22 cellular contexts compared by ENCODE assay signal in the genomic region with DNA sequence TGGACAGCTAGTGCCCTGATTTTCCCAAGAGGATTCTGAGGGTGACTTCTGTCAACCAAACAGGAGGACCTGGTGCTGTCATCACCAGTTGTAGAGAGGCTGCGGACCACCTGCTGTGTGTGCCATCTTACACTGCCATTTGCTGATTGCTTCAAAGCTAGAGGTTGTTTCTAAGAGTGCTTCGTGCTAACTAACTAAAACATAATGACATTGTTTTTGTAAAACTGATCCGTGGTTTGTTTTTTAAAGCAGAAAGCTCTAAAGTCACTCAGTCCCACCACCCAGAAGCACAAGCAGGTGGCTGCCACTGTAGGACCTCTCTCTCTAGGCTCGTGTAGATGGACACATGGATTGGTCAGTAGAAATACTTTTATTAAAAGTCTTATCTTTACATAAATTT.
"Had no signal": no experiment of that assay in that cellular context is flagged by ENCODE, and none has a peak within 500 bp of the region (broad histone marks: within the 10 kb centered on the region; RNA-seq: fewer than 3 reads in every experiment).

No MANE protein-coding gene starts in this region.

- H3K9me3 Mint-ChIP-seq: activated CD4-positive, alpha-beta T cell treated with anti-CD3 and anti-CD28 coated beads, Interleukin-2, amount 10 ng/mL, durations not matched to agents 7 days and 5 days; activated naive CD8-positive, alpha-beta T cell treated with anti-CD3 and anti-CD28 coated beads, Interleukin-2, amount 10 ng/mL, durations not matched to agents 7 days and 5 days; nephron had no signal

- H3K4me3 ChIP-seq: heart right ventricle, thoracic aorta, upper lobe of right lung had no signal

- H3K9ac ChIP-seq: parathyroid adenoma had no signal

- H3K27me3 Mint-ChIP-seq: activated CD4-positive, alpha-beta T cell treated with anti-CD3 and anti-CD28 coated beads, Interleukin-2, amount 10 ng/mL, durations not matched to agents 7 days and 5 days; activated naive CD8-positive, alpha-beta T cell treated with anti-CD3 and anti-CD28 coated beads, Interleukin-2, amount 10 ng/mL, durations not matched to agents 7 days and 5 days had no signal

- H3K27me3 ChIP-seq: heart right ventricle, upper lobe of right lung had no signal

- H3K27ac Mint-ChIP-seq: activated CD8-positive, alpha-beta T cell treated with anti-CD3 and anti-CD28 coated beads, Interleukin-2, amount 10 ng/mL, durations not matched to agents 7 days and 5 days; nephron had no signal

- H3K4me3 Mint-ChIP-seq: activated CD4-positive, alpha-beta T cell treated with anti-CD3 and anti-CD28 coated beads, Interleukin-2, amount 10 ng/mL, durations not matched to agents 7 days and 5 days; activated CD8-positive, alpha-beta T cell treated with anti-CD3 and anti-CD28 coated beads, Interleukin-2, amount 10 ng/mL, durations not matched to agents 7 days and 5 days; activated naive CD8-positive, alpha-beta T cell treated with anti-CD3 and anti-CD28 coated beads, Interleukin-2, amount 10 ng/mL, durations not matched to agents 7 days and 5 days; nephron had no signal

- H3K9me3 ChIP-seq: heart right ventricle, thoracic aorta, upper lobe of right lung had no signal

- DNase-seq: activated CD4-positive, alpha-beta T cell treated with anti-CD3 and anti-CD28 coated beads, Interleukin-2, amount 10 ng/mL, durations not matched to agents 7 days and 5 days; activated CD4-positive, CD25-positive, alpha-beta regulatory T cell treated with anti-CD3 and anti-CD28 coated beads, Interleukin-2, amount 50 U/mL, for 72 hours; activated CD8-positive, alpha-beta T cell treated with anti-CD3 and anti-CD28 coated beads, Interleukin-2, amount 10 ng/mL, durations not matched to agents 7 days and 5 days; activated naive CD4-positive, alpha-beta T cell treated with Interleukin-2 at 50 U/mL for 16 hours; activated naive CD8-positive, alpha-beta T cell treated with anti-CD3 and anti-CD28 coated beads, Interleukin-2, amount 10 ng/mL, durations not matched to agents 7 days and 5 days; activated T-cell treated with anti-CD3 and anti-CD28 coated beads, Interleukin-2, amount 50 U/mL, for 1 hour; amygdala; cerebellar nuclear complex; cortex of kidney; heart right ventricle; islet precursor cell; left cardiac atrium; midbrain; right cardiac atrium; stimulated activated CD4-positive, alpha-beta T cell treated with anti-CD3 and anti-CD28 coated beads, Interleukin-12 subunit alpha, Interleukin-12 subunit beta, amount 100 ng/mL, for 4 hours; stimulated activated CD4-positive, alpha-beta T cell treated with anti-CD3 and anti-CD28 coated beads, Interleukin-4, amount 100 ng/mL, for 4 hours; T-helper 1 cell; upper lobe of right lung; WERI-Rb-1 had no signal

- H3K27ac ChIP-seq: heart right ventricle, parathyroid adenoma, thoracic aorta, upper lobe of right lung, WERI-Rb-1 had no signal

- H3K36me3 ChIP-seq: thoracic aorta, upper lobe of right lung had no signal

- ATAC-seq: activated CD8-positive, alpha-beta T cell treated with anti-CD3 and anti-CD28 coated beads, Interleukin-2, amount 10 ng/mL, durations not matched to agents 7 days and 5 days; heart right ventricle; left cardiac atrium; right cardiac atrium; upper lobe of right lung had no signal
